16 cellular contexts compared by ENCODE assay signal in genomic region chr4:28313729-28314713, GRCh38.
"Had no signal": no experiment of that assay in that cellular context is flagged by ENCODE, and none has a peak within 500 bp of the region (broad histone marks: within the 10 kb centered on the region; RNA-seq: fewer than 3 reads in every experiment).

No MANE protein-coding gene starts in this region.

- H3K4me1 ChIP-seq: colonic mucosa, gastrocnemius medialis, parathyroid adenoma, right atrium auricular region, transverse colon had no signal

- H3K4me3 ChIP-seq: colonic mucosa, gastrocnemius medialis, right atrium auricular region, transverse colon had no signal

- H3K9me3 ChIP-seq: colonic mucosa, gastrocnemius medialis, right atrium auricular region, transverse colon had no signal

- H3K9ac ChIP-seq: parathyroid adenoma had no signal

- H3K27me3 ChIP-seq: colonic mucosa, gastrocnemius medialis, transverse colon had no signal

- ATAC-seq: activated T-helper 17 cell treated with anti-CD3 and anti-CD28 coated beads, Interleukin-2, amount 50 U/mL, for 72 hours; gastrocnemius medialis; T-helper 17 cell had no signal

- H3K79me2 ChIP-seq: parathyroid adenoma had no signal

- DNase-seq: activated CD4-positive, alpha-beta T cell treated with anti-CD3 and anti-CD28 coated beads, Interleukin-2, amount 10 ng/mL, durations not matched to agents 7 days and 5 days; activated CD4-positive, CD25-positive, alpha-beta regulatory T cell; activated naive CD4-positive, alpha-beta T cell treated with anti-CD3 and anti-CD28 coated beads, Interleukin-2, amount 10 ng/mL, durations not matched to agents 7 days and 5 days; activated T-cell treated with anti-CD3 and anti-CD28 coated beads for 4 hours; caudate nucleus; colonic mucosa; gastrocnemius medialis; naive B cell; stimulated activated CD4-positive, alpha-beta T cell treated with anti-CD3 and anti-CD28 coated beads, Interleukin-1b, Interleukin-23, amount 100 ng/mL, for 48 hours; stimulated activated naive CD4-positive, alpha-beta T cell; substantia nigra; T-helper 17 cell; transverse colon had no signal

- H3K36me3 ChIP-seq: colonic mucosa, gastrocnemius medialis, right atrium auricular region, transverse colon had no signal

- H3K27ac ChIP-seq: colonic mucosa, gastrocnemius medialis, parathyroid adenoma, right atrium auricular region, transverse colon had no signal

- H2AFZ ChIP-seq: parathyroid adenoma had no signal
